ENCODE assay signal across 8 cellular contexts in genomic region chr2:112644155-112644932, GRCh38. TPM values are rescaled to one million over a fixed set of nuclear protein-coding genes. Genes with fewer than 3 reads are reported as not detected.
DNase-seq lines count a peak whose midpoint lies in the region; ATAC-seq and TF ChIP-seq lines count a peak whose summit lies in the region.

No MANE protein-coding gene starts in this region.

- H3K4me1 Mint-ChIP-seq in T-helper 17 cell: peaks cover 42% of the 10 kb centered on the region

- no peaks in the 10 kb centered on the region for H3K36me3 ChIP-seq in rectal smooth muscle tissue (ENCODE audit: control insufficient read depth, insufficient read depth, low read length)

- DNase-seq in NCI-H82 (lab: John Stamatoyannopoulos, UW) (peak; percentile 37), NCI-H82 treated with DMSO at 0.1 percent for 48 hours (lab: John Stamatoyannopoulos, UW; ENCODE audit: unreplicated experiment) (no peak), T-helper 17 cell (no peak), foreskin fibroblast (no peak), NCI-H69 (lab: John Stamatoyannopoulos, UW) (no peak), AG08396 (ENCODE audit: low spot score) (no peak), CD1c-positive myeloid dendritic cell (ENCODE audit: extremely low spot score) (no peak)

- H3K27me3 Mint-ChIP-seq in T-helper 17 cell: no peaks in the 10 kb centered on the region

- H3K4me3 ChIP-seq in foreskin fibroblast (ENCODE audit: low read depth in 1 of 2, low read length in 2 of 2): peak overlapping the region; percentile 76 to 87
- H3K4me3 ChIP-seq in rectal smooth muscle tissue (ENCODE audit: low read length): peak overlapping the region; percentile 64

- no peak for ATAC-seq in T-helper 17 cell

- peaks cover 4% of the 10 kb centered on the region for H3K4me1 ChIP-seq in rectal smooth muscle tissue (ENCODE audit: control insufficient read depth, insufficient read depth, low read length)

- peak overlapping the region; percentile 93 for H3K4me3 Mint-ChIP-seq in T-helper 17 cell

- no peaks in the 10 kb centered on the region for H3K9me3 ChIP-seq in T-helper 17 cell (ENCODE audit: control insufficient read depth, low read length, poor library complexity, severe bottlenecking)

- no peak overlapping the region for H3K9ac ChIP-seq in rectal smooth muscle tissue (ENCODE audit: low read length)

- peak overlapping the region; percentile 88 for H3K27ac ChIP-seq in rectal smooth muscle tissue (ENCODE audit: low read depth, low read length)

- no peak for TF ChIP-seq CTCF in foreskin fibroblast (IDR thresholded peaks at IDR 0.05; ENCODE audit: low read depth, low read length)

- peak overlapping the region; percentile 86 for H3K27ac Mint-ChIP-seq in T-helper 17 cell

- peaks cover 3% of the 10 kb centered on the region for H3K36me3 Mint-ChIP-seq in T-helper 17 cell (ENCODE audit: low read depth)

- H3K27me3 ChIP-seq in rectal smooth muscle tissue (ENCODE audit: control insufficient read depth, insufficient read depth, low read length): no peaks in the 10 kb centered on the region

RNA-seq across cellular contexts. Expression of gene SLC20A1, which starts 1.4 kb away (rescaled TPM):
- 100 to 1,000 TPM; 113 to 130 TPM for total RNA-seq in T-helper 17 cell

RNA-seq across cellular contexts. Expression of gene CHCHD5, which starts 59.9 kb away (rescaled TPM):
- total RNA-seq in T-helper 17 cell: 10 to 100 TPM; 16.6 to 18.4 TPM
